In the genomic region with DNA sequence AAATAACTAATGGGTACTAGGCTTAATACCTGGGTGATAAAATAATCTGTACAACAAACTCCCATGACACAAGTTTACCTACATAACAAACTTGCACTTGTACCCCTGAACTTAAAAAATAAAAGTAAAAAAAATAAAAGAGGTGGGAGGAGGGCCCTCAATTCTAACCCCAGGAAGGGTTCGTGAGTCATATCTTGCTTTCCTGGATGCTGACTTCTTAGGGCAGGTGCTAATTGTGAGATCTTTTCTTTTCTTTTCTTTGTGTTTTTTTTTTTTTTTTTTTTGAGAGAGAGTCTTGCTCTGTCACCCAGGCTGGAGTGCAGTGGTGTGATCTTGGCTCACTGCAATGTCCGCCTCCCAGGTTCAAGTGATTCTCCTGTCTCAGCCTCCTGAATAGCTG, we compare ENCODE assay signal across 2 cellular contexts. TPM values are rescaled to one million over a fixed set of nuclear protein-coding genes. Genes with fewer than 3 reads are reported as not detected.
"Had no signal": no experiment of that assay in that cellular context is flagged by ENCODE, and none has a peak within 500 bp of the region (broad histone marks: within the 10 kb centered on the region; RNA-seq: fewer than 3 reads in every experiment).

No MANE protein-coding gene starts in this region.

RNA-seq across cellular contexts. Expression of a gene that starts 40.1 kb away (rescaled TPM):
- total RNA-seq: natural killer cell had no signal
- polyA plus RNA-seq: neural cell had no signal
